10 cellular contexts compared by ENCODE assay signal in the genomic region with DNA sequence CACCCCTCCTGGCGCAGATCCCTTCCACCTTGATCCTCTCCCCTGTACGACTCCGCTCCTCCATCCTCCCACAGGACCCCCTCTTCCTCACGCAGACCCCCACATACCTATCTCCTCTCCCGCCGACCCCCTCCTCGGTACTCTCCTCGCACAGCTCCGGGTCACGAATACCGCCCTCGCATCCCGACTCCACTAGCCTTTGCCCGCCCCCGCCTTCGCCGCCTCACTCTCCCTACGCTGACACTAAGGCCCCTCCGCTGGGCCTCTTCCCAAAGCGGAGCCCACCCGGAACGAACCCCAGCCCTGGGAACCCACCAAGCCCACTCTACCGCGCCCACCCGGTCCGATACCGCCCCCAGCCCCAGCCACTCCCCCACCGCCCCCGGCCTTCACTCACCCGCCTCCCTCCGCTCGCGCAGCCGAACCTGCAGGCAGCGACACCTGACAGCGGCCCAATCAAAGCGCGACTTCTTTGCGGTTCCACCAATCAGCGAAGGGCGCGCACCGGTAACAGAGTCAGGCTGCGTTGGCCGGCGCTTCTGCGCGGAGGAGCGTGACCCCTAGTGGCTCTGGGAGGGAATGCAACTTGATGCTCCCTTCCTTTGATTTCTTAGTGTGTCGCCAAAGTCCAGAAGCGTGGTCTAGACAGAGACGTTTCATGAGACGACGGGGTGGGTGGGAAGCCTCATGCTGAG. TPM values are rescaled to one million over a fixed set of nuclear protein-coding genes. Genes with fewer than 3 reads are reported as not detected.
A peak's percentile ranks its signal among the peaks of the same experiment; 100 is the strongest.
DNase-seq lines count a peak whose midpoint lies in the region; ATAC-seq, FAIRE-seq and TF ChIP-seq lines count a peak whose summit lies in the region.
"Not testable (repeated sequence)": the region's sequence is repeated elsewhere in the genome, so short reads cannot be mapped to it uniquely, and the experiment has no call there.
"Had no signal": no experiment of that assay in that cellular context is flagged by ENCODE, and none has a peak within 500 bp of the region (broad histone marks: within the 10 kb centered on the region; RNA-seq: fewer than 3 reads in every experiment).

No MANE protein-coding gene starts in this region.

- not testable (repeated sequence) for TF ChIP-seq POLR2A in H54 (IDR thresholded peaks at IDR 0.05; ENCODE audit: low read depth, low read length)

- H3K27me3 Mint-ChIP-seq in activated T-helper 17 cell treated with anti-CD3 and anti-CD28 coated beads, Interleukin-2, amount 50 U/mL, for 72 hours; stimulated activated memory B cell treated with anti-CD40 and anti-IgM and Interleukin-4, amounts not matched to agents 10 μg/mL and 1 μg/mL and 100 μg/mL, for 72 hours: not testable (repeated sequence)

- H3K9me3 Mint-ChIP-seq in activated T-helper 17 cell treated with anti-CD3 and anti-CD28 coated beads, Interleukin-2, amount 50 U/mL, for 72 hours; stimulated activated memory B cell treated with anti-CD40 and anti-IgM and Interleukin-4, amounts not matched to agents 10 μg/mL and 1 μg/mL and 100 μg/mL, for 72 hours: not testable (repeated sequence)

- DNase-seq in H54 (ENCODE audit: insufficient read length, low spot score); right cardiac atrium: not testable (repeated sequence)

- not testable (repeated sequence) for H3K9me3 ChIP-seq in right cardiac atrium (ENCODE audit: control insufficient read depth, low read length)

- ATAC-seq in GM18508 (IDR thresholded peaks at IDR 0.05; ENCODE audit: insufficient read depth, unreplicated experiment) = peak; percentile 83
- peak; percentile 96 for ATAC-seq in GM19438 (IDR thresholded peaks at IDR 0.05; ENCODE audit: low read depth, unreplicated experiment)
- ATAC-seq in HG03060 (IDR thresholded peaks at IDR 0.05; ENCODE audit: low read depth, unreplicated experiment) = peak; percentile 91
- peak; percentile 81 for ATAC-seq in HG03558 (IDR thresholded peaks at IDR 0.05; ENCODE audit: extremely low read depth, unreplicated experiment)
- peak; percentile 99 for ATAC-seq in activated T-helper 17 cell treated with anti-CD3 and anti-CD28 coated beads, Interleukin-2, amount 50 U/mL, for 72 hours (replicated peaks)
- ATAC-seq in right cardiac atrium = peak; percentile 98 to 99
- peak; percentile 99 for ATAC-seq in stimulated activated memory B cell treated with anti-CD40 and anti-IgM and Interleukin-4, amounts not matched to agents 10 μg/mL and 1 μg/mL and 100 μg/mL, for 72 hours

- H3K4me3 ChIP-seq in right cardiac atrium (ENCODE audit: low read length) = not testable (repeated sequence)

- not testable (repeated sequence) for H3K27me3 ChIP-seq in right cardiac atrium (ENCODE audit: control insufficient read depth, insufficient read depth)

- not testable (repeated sequence) for H3K4me3 Mint-ChIP-seq in activated T-helper 17 cell treated with anti-CD3 and anti-CD28 coated beads, Interleukin-2, amount 50 U/mL, for 72 hours; stimulated activated memory B cell treated with anti-CD40 and anti-IgM and Interleukin-4, amounts not matched to agents 10 μg/mL and 1 μg/mL and 100 μg/mL, for 72 hours

- H3K4me1 Mint-ChIP-seq in activated T-helper 17 cell treated with anti-CD3 and anti-CD28 coated beads, Interleukin-2, amount 50 U/mL, for 72 hours; stimulated activated memory B cell treated with anti-CD40 and anti-IgM and Interleukin-4, amounts not matched to agents 10 μg/mL and 1 μg/mL and 100 μg/mL, for 72 hours: not testable (repeated sequence)

- intact Hi-C loops in right cardiac atrium (cut with DNase I) = not testable (repeated sequence)

- not testable (repeated sequence) for H3K4me1 ChIP-seq in right cardiac atrium (ENCODE audit: control insufficient read depth, insufficient read depth, low read length)

- FAIRE-seq in H54 (lab: Jason Lieb, UNC) = peak; percentile 94

- no CpG with 5 or more reads among the region's 54 CpGs for WGBS in right cardiac atrium

- H3K36me3 Mint-ChIP-seq in activated T-helper 17 cell treated with anti-CD3 and anti-CD28 coated beads, Interleukin-2, amount 50 U/mL, for 72 hours (ENCODE audit: low read depth); stimulated activated memory B cell treated with anti-CD40 and anti-IgM and Interleukin-4, amounts not matched to agents 10 μg/mL and 1 μg/mL and 100 μg/mL, for 72 hours: not testable (repeated sequence)

- H3K27ac ChIP-seq in right cardiac atrium (ENCODE audit: low read length) = not testable (repeated sequence)

- H3K27ac Mint-ChIP-seq in activated T-helper 17 cell treated with anti-CD3 and anti-CD28 coated beads, Interleukin-2, amount 50 U/mL, for 72 hours; stimulated activated memory B cell treated with anti-CD40 and anti-IgM and Interleukin-4, amounts not matched to agents 10 μg/mL and 1 μg/mL and 100 μg/mL, for 72 hours: not testable (repeated sequence)

RNA-seq across cellular contexts. Expression of a gene that starts 3.9 kb away (rescaled TPM):
- under 1 TPM in 1 of 2 donors, not detected in 1; 0.28 TPM for total RNA-seq in activated T-helper 17 cell treated with anti-CD3 and anti-CD28 coated beads, Interleukin-2, amount 50 U/mL, for 72 hours
- under 1 TPM in 3 of 4 donors, not detected in 1; 0.40 to 0.50 (median 0.43) TPM for total RNA-seq in right cardiac atrium
- polyA plus RNA-seq in right cardiac atrium = 1.8 TPM
- total RNA-seq: ascending aorta, skeletal muscle tissue had no signal

RNA-seq across cellular contexts. Expression of a gene that starts 41.1 kb away (rescaled TPM):
- 1 to 10 TPM; 2.5 to 8.8 TPM for total RNA-seq in activated T-helper 17 cell treated with anti-CD3 and anti-CD28 coated beads, Interleukin-2, amount 50 U/mL, for 72 hours
- 1 to 10 TPM; 1.2 to 2.0 (median 1.6) TPM for total RNA-seq in right cardiac atrium
- 2.5 TPM for polyA plus RNA-seq in right cardiac atrium

RNA-seq across cellular contexts. Expression of a gene that starts 56.5 kb away (rescaled TPM):
- total RNA-seq in activated T-helper 17 cell treated with anti-CD3 and anti-CD28 coated beads, Interleukin-2, amount 50 U/mL, for 72 hours = 100 to 1,000 TPM; 193 to 253 TPM
- 100 to 1,000 TPM; 151 to 251 (median 216) TPM for total RNA-seq in right cardiac atrium
- 156 TPM for polyA plus RNA-seq in right cardiac atrium
